10 cellular contexts compared by ENCODE assay signal in the genomic region with DNA sequence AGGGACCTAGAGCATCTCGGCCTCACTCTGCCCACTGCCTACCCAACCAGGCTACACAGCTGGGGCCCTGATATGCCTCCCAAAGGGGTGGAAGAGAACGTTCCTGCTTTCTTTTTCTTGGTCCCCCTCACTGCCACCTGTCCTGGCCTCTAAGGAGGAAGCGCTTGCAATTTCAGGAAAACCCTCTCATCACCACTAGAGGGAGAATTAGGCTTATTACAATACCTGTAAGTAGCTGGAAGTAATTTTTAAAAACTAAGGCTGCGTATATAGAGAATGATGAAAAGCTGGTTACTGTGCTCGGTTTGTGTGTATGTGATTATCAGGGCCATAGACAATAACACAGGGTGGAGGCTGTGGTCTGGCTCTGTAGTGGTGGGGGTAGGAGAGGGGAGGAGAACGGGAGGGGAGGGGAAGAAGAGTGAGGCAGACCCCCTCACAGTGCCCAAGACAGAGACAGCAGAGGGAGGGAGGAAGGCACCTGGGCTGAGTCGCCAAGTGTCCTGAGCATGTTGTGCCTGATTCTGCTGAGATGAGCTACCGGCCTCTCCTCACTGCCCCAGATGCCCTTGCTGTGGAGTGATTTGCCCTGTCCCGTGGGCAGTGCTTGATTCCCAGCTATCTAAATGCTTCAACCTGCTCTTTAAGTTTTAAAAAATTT.
DNase-seq lines count a peak whose midpoint lies in the region; ATAC-seq lines count a peak whose summit lies in the region.
"Had no signal": no experiment of that assay in that cellular context is flagged by ENCODE, and none has a peak within 500 bp of the region (broad histone marks: within the 10 kb centered on the region; RNA-seq: fewer than 3 reads in every experiment).

No MANE protein-coding gene starts in this region.

- H3K27me3 Mint-ChIP-seq in effector memory CD8-positive, alpha-beta T cell, result peaks cover 0 to 8% of the 10 kb centered on the region in 2 donors

- peaks cover 6 to 10% of the 10 kb centered on the region in 2 donors for H3K9me3 Mint-ChIP-seq in effector memory CD8-positive, alpha-beta T cell

- no peak for ATAC-seq in effector memory CD8-positive, alpha-beta T cell (replicated peaks)

- DNase-seq in NCI-H1436 (lab: John Stamatoyannopoulos, UW) (peak; percentile 8), NCI-H1436 treated with DMSO at 0.1 percent for 48 hours (lab: John Stamatoyannopoulos, UW) (no peak), NCI-H345 treated with DMSO at 0.1 percent for 48 hours (lab: John Stamatoyannopoulos, UW; ENCODE audit: unreplicated experiment) (peak; percentile 39), cerebellar cortex (ENCODE audit: low spot score) (peak; percentile 31), putamen (ENCODE audit: low spot score) (peak; percentile 33)
- no peak for DNase-seq in activated naive CD4-positive, alpha-beta T cell treated with Interleukin-2 at 50 U/mL for 16 hours
- DNase-seq in activated CD4-positive, alpha-beta T cell treated with anti-CD3 and anti-CD28 coated beads for 1 hour, result no peak
- no peak for DNase-seq in effector memory CD8-positive, alpha-beta T cell
- DNase-seq: activated CD4-positive, alpha-beta T cell treated with anti-CD3 and anti-CD28 coated beads, Interleukin-2, amount 50 U/mL, for 48 hours; posterior cingulate gyrus had no signal

- no peak overlapping the region for H3K4me3 Mint-ChIP-seq in effector memory CD8-positive, alpha-beta T cell

- H3K27ac Mint-ChIP-seq in effector memory CD8-positive, alpha-beta T cell, result no peak overlapping the region

- no peaks in the 10 kb centered on the region for H3K4me1 Mint-ChIP-seq in effector memory CD8-positive, alpha-beta T cell (ENCODE audit: low read depth in 2 of 2)

- no peaks in the 10 kb centered on the region for H3K36me3 Mint-ChIP-seq in effector memory CD8-positive, alpha-beta T cell (ENCODE audit: insufficient read depth)

Comparison
In these comparisons a context has a peak if more than half of its experiments do, and no peak if none do; other contexts are left out.
1. DNase-seq: peak in NCI-H1436 (single experiment), NCI-H345 treated with DMSO at 0.1 percent for 48 hours (single experiment), cerebellar cortex (single experiment) and putamen (single experiment); none in NCI-H1436 treated with DMSO at 0.1 percent for 48 hours (single experiment), activated naive CD4-positive, alpha-beta T cell treated with Interleukin-2 at 50 U/mL for 16 hours (single experiment), activated CD4-positive, alpha-beta T cell treated with anti-CD3 and anti-CD28 coated beads for 1 hour (single experiment) and effector memory CD8-positive, alpha-beta T cell (0 of 3).